ENCODE assay signal across 1 cellular context in genomic region chr6:131640576-131640975, GRCh38.
A peak's percentile ranks its signal among the peaks of the same experiment; 100 is the strongest.
TF ChIP-seq lines count a peak whose summit lies in the region.

No MANE protein-coding gene starts in this region.

TF ChIP-seq in K562, 482 proteins besides CTCF, POLR2A, EP300 and RAD21 (continued from another document and continues in another):
- TF ChIP-seq ZBTB11 (CRISPR knock-in tag; IDR thresholded peaks at IDR 0.05) (0 out of 6 replicates have a peak, but pooled peaks of 1 of the 3 experiments have one; percentile 24), CCNT2 (IDR thresholded peaks at IDR 0.05; ENCODE audit: borderline replicate concordance, extremely low read depth, insufficient read length, low read depth, low read length) (peak; percentile 54), SAFB2 (IDR thresholded peaks at IDR 0.05; ENCODE audit: borderline replicate concordance, low read depth, low read length, severe bottlenecking) (no peak), HMBOX1 (IDR thresholded peaks at IDR 0.05) (peak; percentile 72; the same call in 1 of the 2 replicates), NFYB (IDR thresholded peaks at IDR 0.05; ENCODE audit: extremely low read depth, insufficient read length) (no peak), C11orf30 (IDR thresholded peaks at IDR 0.05; ENCODE audit: low read depth) (peak; percentile 54; the same call in 1 of the 2 replicates), ARID3A (IDR thresholded peaks at IDR 0.05; ENCODE audit: borderline replicate concordance, low read depth, low read length) (peak; percentile 96), XRCC4 (IDR thresholded peaks at IDR 0.05; ENCODE audit: extremely low read depth, insufficient read depth, insufficient read length) (no peak), NFE2 (IDR thresholded peaks at IDR 0.05; ENCODE audit: low read depth) (peak; percentile 84), ZBTB9 (CRISPR knock-in tag; IDR thresholded peaks at IDR 0.05) (0 out of 2 replicates have a peak, but pooled peaks have one; percentile 38), ZSCAN29 (IDR thresholded peaks at IDR 0.05) (no peak), POLR2H (tag; IDR thresholded peaks at IDR 0.05; ENCODE audit: low read depth) (peak; percentile 57; the same call in 1 of the 2 replicates), ZBTB26 (CRISPR knock-in tag; IDR thresholded peaks at IDR 0.05) (no peak), ZNF696 (CRISPR knock-in tag; conservative IDR thresholded peaks at IDR 0.05) (no peak), L3MBTL2 (IDR thresholded peaks at IDR 0.05) (0 out of 2 replicates have a peak, but pooled peaks have one; percentile 21), JUNB (CRISPR knock-in tag; conservative IDR thresholded peaks at IDR 0.05) (no peak), NCOA4 (IDR thresholded peaks at IDR 0.05; ENCODE audit: partially characterized antibody) (no peak), CREB5 (CRISPR knock-in tag; IDR thresholded peaks at IDR 0.05) (no peak), RFX5 (IDR thresholded peaks at IDR 0.05; ENCODE audit: low read depth, low read length) (no peak), CREB1 (IDR thresholded peaks at IDR 0.05) (peak; percentile 74; the same call in 1 of the 2 replicates), CREB1 (CRISPR knock-in tag; IDR thresholded peaks at IDR 0.05) (no peak), DLX4 (CRISPR knock-in tag; IDR thresholded peaks at IDR 0.05) (no peak), FIP1L1 (IDR thresholded peaks at IDR 0.05; ENCODE audit: low read depth, low read length, poor library complexity, severe bottlenecking) (no peak), HDAC2 (IDR thresholded peaks at IDR 0.05) (no peak), SMC3 (conservative IDR thresholded peaks at IDR 0.05; ENCODE audit: insufficient read depth, low read depth, low read length) (no peak), ZNF280A (IDR thresholded peaks at IDR 0.05; ENCODE audit: low read depth, partially characterized antibody) (no peak), SRSF7 (optimal IDR thresholded peaks at IDR 0.05; ENCODE audit: low read depth, low read length) (no peak), GMEB1 (CRISPR knock-in tag; IDR thresholded peaks at IDR 0.05) (no peak), CHD1 (IDR thresholded peaks at IDR 0.05; ENCODE audit: low read length) (no peak), OTX1 (CRISPR knock-in tag; IDR thresholded peaks at IDR 0.05) (no peak), TRIM25 (IDR thresholded peaks at IDR 0.05; ENCODE audit: borderline replicate concordance) (no peak), KLF16 (IDR thresholded peaks at IDR 0.05) (0 out of 2 replicates have a peak, but pooled peaks have one; percentile 45), ZNF395 (CRISPR knock-in tag; IDR thresholded peaks at IDR 0.05) (no peak), HLTF (IDR thresholded peaks at IDR 0.05) (no peak), ATF1 (CRISPR knock-in tag; IDR thresholded peaks at IDR 0.05) (no peak), ATF1 (tag; IDR thresholded peaks at IDR 0.05) (peak; percentile 79), ZMIZ1 (IDR thresholded peaks at IDR 0.05; ENCODE audit: low read depth in 2 of 2, low read length in 2 of 2) (no peak)
